9 cellular contexts compared by ENCODE assay signal in the genomic region with DNA sequence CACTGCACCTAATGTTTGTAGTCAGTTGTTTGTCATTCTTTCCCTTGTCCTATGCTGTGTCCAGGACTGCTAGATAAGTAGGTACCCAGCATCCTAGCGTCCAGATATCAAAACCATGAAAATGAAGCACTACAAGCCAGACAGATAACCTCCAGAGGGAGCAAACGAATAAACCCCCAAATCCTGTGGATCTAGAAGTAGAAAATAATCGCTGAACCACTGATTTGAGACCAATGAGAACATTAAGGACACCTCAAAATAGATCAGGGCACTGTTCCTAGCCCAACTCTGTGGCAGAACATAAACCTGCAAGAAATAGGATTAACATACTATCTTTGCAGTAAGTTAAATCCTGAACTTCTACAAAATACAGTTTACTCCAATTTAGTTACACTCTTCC. TPM values are rescaled to one million over a fixed set of nuclear protein-coding genes. Genes with fewer than 3 reads are reported as not detected.
DNase-seq lines count a peak whose midpoint lies in the region; ATAC-seq and TF ChIP-seq lines count a peak whose summit lies in the region.
"Had no signal": no experiment of that assay in that cellular context is flagged by ENCODE, and none has a peak within 500 bp of the region (broad histone marks: within the 10 kb centered on the region; RNA-seq: fewer than 3 reads in every experiment).

No MANE protein-coding gene starts in this region.

- H3K4me1 Mint-ChIP-seq in type B pancreatic cell (ENCODE audit: unreplicated experiment), result no peaks in the 10 kb centered on the region

- TF ChIP-seq CTCF in breast epithelium (IDR thresholded peaks at IDR 0.05) (no peak), mammary epithelial cell (conservative IDR thresholded peaks at IDR 0.05 in 1 of 2, IDR thresholded peaks at IDR 0.05 in 1 of 2; ENCODE audit: extremely low read depth in 1 of 2, insufficient read depth in 1 of 2, low read depth in 1 of 2, low read length in 2 of 2) (no peak), type B pancreatic cell (conservative IDR thresholded peaks at IDR 0.05) (no peak)

- H3K9me3 Mint-ChIP-seq in type B pancreatic cell, result no peaks in the 10 kb centered on the region

- DNase-seq in breast epithelium (ENCODE audit: low spot score in 2 of 2) (no peak), mammary epithelial cell (no peak), type B pancreatic cell (ENCODE audit: extremely low spot score, unreplicated experiment) (no peak), left lobe of liver (ENCODE audit: low spot score) (no peak), NCI-H128 (lab: John Stamatoyannopoulos, UW; ENCODE audit: unreplicated experiment) (no peak)
- DNase-seq: NCI-H1417 treated with DMSO at 0.1 percent for 48 hours had no signal

- H3K27me3 Mint-ChIP-seq in type B pancreatic cell, result peaks cover 66% of the 10 kb centered on the region

- H3K4me3 ChIP-seq in breast epithelium (no peak overlapping the region), mammary epithelial cell (replicated peaks in 1 of 3; ENCODE audit: insufficient read depth in 1 of 3, low read depth in 2 of 3, low read length in 3 of 3) (no peak overlapping the region), muscle layer of duodenum (ENCODE audit: low read depth in 1 of 2, low read length in 2 of 2) (peak overlapping the region in 1 of 2 donors; percentile 68)

- H3K4me1 ChIP-seq in breast epithelium (peaks cover 4 to 6% of the 10 kb centered on the region in 2 donors), mammary epithelial cell (ENCODE audit: insufficient read depth, low read length) (peaks cover 10% of the 10 kb centered on the region), muscle layer of duodenum (ENCODE audit: control insufficient read depth in 1 of 2, insufficient read depth in 2 of 2, low read length in 2 of 2) (no peaks in the 10 kb centered on the region)

- dilution Hi-C loops in mammary epithelial cell (cut with HindIII; ENCODE audit: low sequenced_read_pairs), result no loop called here

- no peaks in the 10 kb centered on the region for H3K36me3 ChIP-seq in breast epithelium
- H3K36me3 ChIP-seq in mammary epithelial cell (ENCODE audit: insufficient read depth, low read length), result no peaks in the 10 kb centered on the region
- no peaks in the 10 kb centered on the region for H3K36me3 ChIP-seq in muscle layer of duodenum (ENCODE audit: control insufficient read depth in 1 of 2, insufficient read depth in 2 of 2, low read length in 2 of 2)

- no peak overlapping the region for H3K9ac ChIP-seq in mammary epithelial cell (ENCODE audit: insufficient read depth, low read length)

- H3K4me3 Mint-ChIP-seq in type B pancreatic cell, result peak overlapping the region; percentile 94

- TF ChIP-seq POLR2A in breast epithelium (IDR thresholded peaks at IDR 0.05), result no peak

- no peaks in the 10 kb centered on the region for H3K36me3 Mint-ChIP-seq in type B pancreatic cell

- CTCF ChIA-PET in mammary epithelial cell (lab: Charles Lee; ENCODE audit: low non-redundant PET), result no interaction called here

- peak overlapping the region; percentile 88 for H3K27ac Mint-ChIP-seq in type B pancreatic cell

- ATAC-seq in left lobe of liver, result no peak
- no peak for ATAC-seq in GM19023 (IDR thresholded peaks at IDR 0.05; ENCODE audit: unreplicated experiment)

- 93% methylated on average over 3 of the region's 3 CpGs for WGBS in mammary epithelial cell (ENCODE audit: low coverage, missing lambda C conversion rate)

- no TSS peak for BruUV-seq in mammary epithelial cell (replicated peaks; lab: Mats Ljungman, UMichigan)

- no peaks in the 10 kb centered on the region for H3K79me2 ChIP-seq in mammary epithelial cell (ENCODE audit: insufficient read depth, low read length)

- H3K9me3 ChIP-seq in breast epithelium (no peaks in the 10 kb centered on the region), mammary epithelial cell (replicated peaks; ENCODE audit: insufficient read depth, low read length) (no peaks in the 10 kb centered on the region), muscle layer of duodenum (ENCODE audit: control insufficient read depth in 1 of 2, low read length in 2 of 2) (no peaks in the 10 kb centered on the region)

- H3K27me3 ChIP-seq in breast epithelium (no peaks in the 10 kb centered on the region), mammary epithelial cell (ENCODE audit: insufficient read depth, low read length) (peaks cover 6% of the 10 kb centered on the region), muscle layer of duodenum (ENCODE audit: low read depth, low read length) (no peaks in the 10 kb centered on the region)

- no peak overlapping the region for H2AFZ ChIP-seq in mammary epithelial cell (ENCODE audit: low read depth, low read length)

- intact Hi-C loops in breast epithelium (cut with DNase I; ENCODE audit: low total_unique reads), result no loop called here
- intact Hi-C loops in mammary epithelial cell (cut with micrococcal nuclease), result no loop called here

- no peaks in the 10 kb centered on the region for H4K20me1 ChIP-seq in mammary epithelial cell (ENCODE audit: insufficient read depth, low read length)

- no peak overlapping the region for H3K4me2 ChIP-seq in mammary epithelial cell (ENCODE audit: insufficient read depth, low read depth, low read length)

- in situ Hi-C loops in mammary epithelial cell (cut with MboI; ENCODE audit: low sequenced_read_pairs in 2 of 2), result no loop called here

- H3K27ac ChIP-seq in breast epithelium, result peak overlapping the region; percentile 85 to 88
- H3K27ac ChIP-seq in mammary epithelial cell (ENCODE audit: insufficient read depth, low read depth, low read length), result no peak overlapping the region
- H3K27ac ChIP-seq in angular gyrus (ENCODE audit: low read depth, low read length), result peak overlapping the region; percentile 91
- H3K27ac ChIP-seq in muscle layer of duodenum (ENCODE audit: low read length), result peak overlapping the region; percentile 72

RNA-seq across cellular contexts. Expression of gene KLHL32, which starts 1.1 kb away (rescaled TPM):
- total RNA-seq in breast epithelium, result under 1 TPM; 0.16 to 0.98 (median 0.88) TPM
- under 1 TPM in 1 of 2 donors, not detected in 1; under 0.01 TPM for total RNA-seq in mammary epithelial cell
- polyA plus RNA-seq in mammary epithelial cell, result 0.03 TPM
- polyA minus RNA-seq in mammary epithelial cell, result not detected
- total RNA-seq in type B pancreatic cell (ENCODE audit: low replicate concordance), result 1.6 and 7.7 TPM in 2 replicates
- 0.45 TPM for total RNA-seq in left lobe of liver

RNA-seq across cellular contexts. Expression of gene NDUFAF4, which starts 25.7 kb away (rescaled TPM):
- total RNA-seq in breast epithelium, result 10 to 100 TPM in 2 of 3 donors, 1 to 10 TPM in 1; 9.8 to 26.6 (median 14.1) TPM
- 10 to 100 TPM in 1 of 2 donors, 1 to 10 TPM in 1; 8.5 to 48.8 TPM for total RNA-seq in mammary epithelial cell
- polyA plus RNA-seq in mammary epithelial cell, result 31.4 TPM
- 27.1 TPM for polyA minus RNA-seq in mammary epithelial cell
- total RNA-seq in type B pancreatic cell (ENCODE audit: low replicate concordance), result 37.4 and 53.0 TPM in 2 replicates
- 15.9 TPM for total RNA-seq in left lobe of liver
